In genomic region chr10:43648083-43648391, GRCh38 we compare ENCODE assay signal across 8 cellular contexts. TPM values are rescaled to one million over a fixed set of nuclear protein-coding genes. Genes with fewer than 3 reads are reported as not detected.
DNase-seq lines count a peak whose midpoint lies in the region; ATAC-seq and TF ChIP-seq lines count a peak whose summit lies in the region.

No MANE protein-coding gene starts in this region.

- no peak for TF ChIP-seq CTCF in AG04449 (IDR thresholded peaks at IDR 0.05; ENCODE audit: insufficient read depth, low read length, missing control alignments)
- no peak for TF ChIP-seq CTCF in MCF 10A (IDR thresholded peaks at IDR 0.05; ENCODE audit: unreplicated experiment)

- H3K9ac ChIP-seq in mucosa of rectum (ENCODE audit: low read depth in 1 of 2, low read length in 2 of 2), result peak overlapping the region; percentile 76 to 85

- intact Hi-C loops in MCF 10A (cut with micrococcal nuclease), result no loop called here

- CTCF ChIA-PET in AG04449 (lab: Yijun Ruan, JAX), result interaction anchor here (1.3 kb wide), 1 partner anchor 20 kb away, joined by 3 read pairs; no protein-coding TSS in a partner anchor
- CTCF ChIA-PET in MCF 10A (lab: Yijun Ruan, JAX), result interaction anchor here (0.9 kb wide), 1 partner anchor 17 kb away, joined by 3 read pairs; no protein-coding TSS in a partner anchor

- POLR2A ChIA-PET in AG04449 (lab: Yijun Ruan, JAX), result interaction anchor here (1.1 kb wide), 1 partner anchor 74 kb away, joined by 3 read pairs; the partner anchor contains the start of gene ZNF239
- POLR2A ChIA-PET in MCF 10A (lab: Yijun Ruan, JAX), result interaction anchor here (0.7 to 1.9 kb wide), 2 partner anchors 10 to 1354 kb away, joined by 3 to 4 read pairs; no protein-coding TSS in a partner anchor

- no peak for DNase-seq in AG04449 (ENCODE audit: low read depth, low spot score)
- no peak for DNase-seq in MCF 10A (ENCODE audit: unreplicated experiment)
- no peak for DNase-seq in NCI-H2196 (lab: John Stamatoyannopoulos, UW; ENCODE audit: unreplicated experiment)
- no peak for DNase-seq in GF-D8 (lab: John Stamatoyannopoulos, UW)
- DNase-seq in SHP77 (lab: John Stamatoyannopoulos, UW), result no peak

- H3K9me3 Mint-ChIP-seq in MCF 10A (ENCODE audit: unreplicated experiment), result peaks cover 15% of the 10 kb centered on the region

- no TSS peak for BruUV-seq in MCF 10A (replicated peaks; lab: Mats Ljungman, UMichigan)

- H3K9me3 ChIP-seq in mucosa of rectum (ENCODE audit: control insufficient read depth in 2 of 2, low read length in 2 of 2), result peaks cover 28 to 29% of the 10 kb centered on the region in 2 donors

- H3K27me3 ChIP-seq in mucosa of rectum (ENCODE audit: control insufficient read depth in 2 of 2, insufficient read depth in 2 of 2, low read length in 2 of 2), result no peaks in the 10 kb centered on the region

- no peak overlapping the region for H3K27ac ChIP-seq in mucosa of rectum (ENCODE audit: low read depth in 2 of 2, low read length in 2 of 2)

- peaks cover 25 to 31% of the 10 kb centered on the region in 2 donors for H3K36me3 ChIP-seq in mucosa of rectum (ENCODE audit: control insufficient read depth in 2 of 2, insufficient read depth in 2 of 2, low read length in 2 of 2)

- H3K27ac Mint-ChIP-seq in MCF 10A (ENCODE audit: low read depth, unreplicated experiment), result no peak overlapping the region

- ATAC-seq in HG03469 (IDR thresholded peaks at IDR 0.05; ENCODE audit: unreplicated experiment) (peak; percentile 2), HG02973 (IDR thresholded peaks at IDR 0.05; ENCODE audit: unreplicated experiment) (no peak)

- H3K4me3 ChIP-seq in AG04449 (ENCODE audit: low read depth, low read length), result peak overlapping the region; percentile 78
- peak overlapping the region; percentile 68 to 84 for H3K4me3 ChIP-seq in mucosa of rectum (ENCODE audit: low read length in 2 of 2)

- peaks cover 0 to 3% of the 10 kb centered on the region in 2 donors for H3K4me1 ChIP-seq in mucosa of rectum (ENCODE audit: control insufficient read depth in 2 of 2, insufficient read depth in 2 of 2, low read length in 2 of 2)

- no peaks in the 10 kb centered on the region for H3K27me3 Mint-ChIP-seq in MCF 10A (ENCODE audit: insufficient read depth, unreplicated experiment)

- H3K4me3 Mint-ChIP-seq in MCF 10A (ENCODE audit: unreplicated experiment), result peak overlapping the region; percentile 84

- peaks cover 36% of the 10 kb centered on the region for H3K36me3 Mint-ChIP-seq in MCF 10A (ENCODE audit: insufficient read depth, unreplicated experiment)

- H3K4me1 Mint-ChIP-seq in MCF 10A (ENCODE audit: insufficient read depth, unreplicated experiment), result no peaks in the 10 kb centered on the region

RNA-seq across cellular contexts. Expression of gene ZNF32, which starts 0.6 kb away (rescaled TPM):
- 13.0 and 16.3 TPM in 2 replicates for total RNA-seq in MCF 10A (2022)

RNA-seq across cellular contexts. Expression of gene ZNF485, which starts 41.8 kb away (rescaled TPM):
- 4.9 and 6.5 TPM in 2 replicates for total RNA-seq in MCF 10A (2022)
